Comparison of ENCODE assay signal across 8 cellular contexts in the genomic region with DNA sequence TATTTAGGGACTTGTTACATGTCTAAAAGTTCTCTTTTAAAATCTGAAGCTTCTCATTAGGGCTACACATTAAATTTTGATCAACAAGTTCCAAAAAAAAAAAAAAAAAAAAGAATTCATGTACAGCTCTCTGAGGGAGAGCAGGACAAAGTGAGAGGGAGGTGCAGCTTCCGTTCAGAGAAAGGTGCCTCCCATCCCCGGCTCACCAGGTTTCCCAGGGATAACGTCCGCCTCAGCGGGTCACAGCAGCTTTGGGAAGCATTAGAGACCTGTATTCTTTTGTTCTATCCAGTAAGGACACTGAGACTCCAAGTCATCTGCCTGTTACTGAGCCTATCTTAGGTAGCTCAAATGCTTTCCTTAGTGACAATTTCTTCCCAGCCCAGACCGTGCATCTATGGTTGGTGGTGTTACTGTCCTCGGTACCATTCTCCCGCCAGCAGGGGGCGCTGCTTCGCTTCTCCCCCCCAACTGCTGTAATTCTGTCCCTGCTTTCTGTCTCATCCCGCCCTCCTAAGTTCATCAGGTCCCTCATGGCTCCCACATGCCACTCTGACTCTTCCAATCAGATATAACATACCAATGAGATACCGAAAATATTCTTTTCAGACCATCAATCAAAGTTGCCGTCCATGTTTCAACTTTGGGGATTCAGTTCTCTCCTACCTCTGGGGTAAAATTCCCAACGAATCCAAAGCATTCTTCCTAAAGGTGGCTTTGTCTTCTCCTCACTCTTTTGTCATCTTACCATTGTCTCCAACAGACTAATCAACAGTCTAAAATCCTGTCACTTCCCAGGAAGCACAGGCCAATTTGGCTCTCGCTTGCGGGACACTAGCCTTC.
A peak's percentile ranks its signal among the peaks of the same experiment; 100 is the strongest.
DNase-seq lines count a peak whose midpoint lies in the region; ATAC-seq and TF ChIP-seq lines count a peak whose summit lies in the region.

No MANE protein-coding gene starts in this region.

- no peak overlapping the region for H3K27ac Mint-ChIP-seq in activated CD4-positive, alpha-beta memory T cell treated with anti-CD3 and anti-CD28 coated beads for 36 hours
- no peak overlapping the region for H3K27ac Mint-ChIP-seq in natural killer cell

- peak; percentile 75 for TF ChIP-seq CTCF in NB4 (IDR thresholded peaks at IDR 0.05; ENCODE audit: low read depth, low read length)
- peak; percentile 91 for TF ChIP-seq CTCF in epithelial cell of proximal tubule (conservative IDR thresholded peaks at IDR 0.05; ENCODE audit: low read depth, low read length)
- peak; percentile 67 for TF ChIP-seq CTCF in natural killer cell (IDR thresholded peaks at IDR 0.05)

- no peak for DNase-seq in Right ventricle myocardium inferior (ENCODE audit: missing footprints)
- no peak for DNase-seq in cardiac septum (ENCODE audit: low spot score)
- DNase-seq in NB4 (ENCODE audit: low read depth): peak; percentile 65
- DNase-seq in activated CD4-positive, alpha-beta memory T cell treated with anti-CD3 and anti-CD28 coated beads for 36 hours: peak; percentile 63
- DNase-seq in epithelial cell of proximal tubule (ENCODE audit: low read depth): no peak
- DNase-seq in natural killer cell: peak; percentile 26
- DNase-seq in NCI-H446 treated with DMSO at 0.1 percent for 48 hours (lab: John Stamatoyannopoulos, UW): no peak

- H3K4me3 ChIP-seq in NB4 (ENCODE audit: low read depth, low read length) (no peak overlapping the region), epithelial cell of proximal tubule (ENCODE audit: low read depth, low read length) (no peak overlapping the region)

- intact Hi-C loops in Right ventricle myocardium inferior (cut with DNase I): loop anchor here (2.0 to 5.0 kb wide), 2 partner anchors 120 to 442 kb away; no protein-coding TSS in a partner anchor
- intact Hi-C loops in cardiac septum (cut with DNase I): loop anchor here (5.0 kb wide), 1 partner anchor 437 kb away; no protein-coding TSS in a partner anchor
- intact Hi-C loops in activated CD4-positive, alpha-beta memory T cell treated with anti-CD3 and anti-CD28 coated beads for 36 hours (cut with micrococcal nuclease): loop anchor here (1.0 to 10.0 kb wide), 3 partner anchors 120 to 1140 kb away; a partner anchor contains a TSS
- intact Hi-C loops in natural killer cell (cut with micrococcal nuclease): loop anchor here (5.0 kb wide), 1 partner anchor 437 kb away; no protein-coding TSS in a partner anchor

- no peak overlapping the region for H3K4me3 Mint-ChIP-seq in activated CD4-positive, alpha-beta memory T cell treated with anti-CD3 and anti-CD28 coated beads for 36 hours
- no peak overlapping the region for H3K4me3 Mint-ChIP-seq in natural killer cell

- CTCF ChIA-PET in activated CD4-positive, alpha-beta memory T cell treated with anti-CD3 and anti-CD28 coated beads for 36 hours (lab: Charles Lee): interaction anchor here (0.6 to 2.8 kb wide), 24 partner anchors 9 to 1275 kb away, joined by 3 to 16 read pairs (median 4); no protein-coding TSS in a partner anchor

- no peaks in the 10 kb centered on the region for H3K4me1 Mint-ChIP-seq in activated CD4-positive, alpha-beta memory T cell treated with anti-CD3 and anti-CD28 coated beads for 36 hours (ENCODE audit: low read depth)
- H3K4me1 Mint-ChIP-seq in natural killer cell: no peaks in the 10 kb centered on the region

- no peaks in the 10 kb centered on the region for H3K9me3 Mint-ChIP-seq in activated CD4-positive, alpha-beta memory T cell treated with anti-CD3 and anti-CD28 coated beads for 36 hours
- peaks cover 2 to 7% of the 10 kb centered on the region in 2 donors for H3K9me3 Mint-ChIP-seq in natural killer cell

- peaks cover 3% of the 10 kb centered on the region for H3K27me3 Mint-ChIP-seq in activated CD4-positive, alpha-beta memory T cell treated with anti-CD3 and anti-CD28 coated beads for 36 hours
- no peaks in the 10 kb centered on the region for H3K27me3 Mint-ChIP-seq in natural killer cell (ENCODE audit: low read depth in 2 of 2)

- POLR2A ChIA-PET in activated CD4-positive, alpha-beta memory T cell treated with anti-CD3 and anti-CD28 coated beads for 36 hours (lab: Charles Lee): interaction anchor here (0.6 kb wide), 1 partner anchor 1597 kb away, joined by 3 read pairs; no protein-coding TSS in a partner anchor

- H3K36me3 Mint-ChIP-seq in activated CD4-positive, alpha-beta memory T cell treated with anti-CD3 and anti-CD28 coated beads for 36 hours: no peaks in the 10 kb centered on the region
- H3K36me3 Mint-ChIP-seq in natural killer cell: no peaks in the 10 kb centered on the region

- ATAC-seq in Right ventricle myocardium inferior: peak; percentile 57
- ATAC-seq in HG02588 (IDR thresholded peaks at IDR 0.05; ENCODE audit: unreplicated experiment): peak; percentile 81
- peak; percentile 38 to 78 (median 66) for ATAC-seq in natural killer cell

- no peak for TF ChIP-seq POLR2A in NB4 (IDR thresholded peaks at IDR 0.05; ENCODE audit: extremely low read depth, insufficient read length)

Comparison
In these comparisons a context has a peak if more than half of its experiments do, and no peak if none do; other contexts are left out.
1. DNase-seq: peak in NB4 (single experiment), activated CD4-positive, alpha-beta memory T cell treated with anti-CD3 and anti-CD28 coated beads for 36 hours (single experiment) and natural killer cell (single experiment); none in Right ventricle myocardium inferior (single experiment), cardiac septum (single experiment), epithelial cell of proximal tubule (single experiment) and NCI-H446 treated with DMSO at 0.1 percent for 48 hours (single experiment).
2. Peak in every context shown above with its lines, with median percentiles within 50 percentile points of each other: ATAC-seq and CTCF ChIP-seq.